Comparison of ENCODE assay signal across 9 cellular contexts in the genomic region with DNA sequence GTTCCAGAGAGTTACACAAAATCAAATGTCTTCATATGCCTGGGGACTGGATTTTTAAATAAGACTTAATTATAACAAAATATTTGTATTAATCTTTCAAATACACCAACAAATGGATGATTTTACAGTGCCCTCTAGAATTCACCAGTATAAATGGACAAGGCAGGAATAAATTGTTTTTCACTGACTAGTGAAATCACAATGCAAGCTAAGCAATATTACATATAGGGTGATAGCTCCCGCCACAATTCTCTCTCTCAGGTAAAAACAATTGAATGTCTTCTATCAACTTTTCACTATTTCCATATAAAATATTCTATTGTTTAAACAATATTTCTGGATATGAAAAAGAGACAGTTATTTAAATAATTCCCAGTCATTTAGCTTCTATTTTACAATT.
"Had no signal": no experiment of that assay in that cellular context is flagged by ENCODE, and none has a peak within 500 bp of the region (broad histone marks: within the 10 kb centered on the region; RNA-seq: fewer than 3 reads in every experiment).

No MANE protein-coding gene starts in this region.

- H3K9ac ChIP-seq: KMS-11 had no signal

- H3K4me2 ChIP-seq: GM23338, KMS-11 had no signal

- FAIRE-seq: H1 had no signal

- H3K27ac ChIP-seq: HL-60, KMS-11 had no signal

- H2AFZ ChIP-seq: GM23338 had no signal

- H3K4me3 ChIP-seq: GM23338 had no signal

- ATAC-seq: GM23338, HCT116 had no signal

- DNase-seq: H9, HFFc6, Karpas-422, KBM-7 had no signal
